ENCODE assay signal across 8 cellular contexts in genomic region chr22:20079745-20080444, GRCh38. TPM values are rescaled to one million over a fixed set of nuclear protein-coding genes. Genes with fewer than 3 reads are reported as not detected.
A peak's percentile ranks its signal among the peaks of the same experiment; 100 is the strongest.
DNase-seq lines count a peak whose midpoint lies in the region; ATAC-seq and TF ChIP-seq lines count a peak whose summit lies in the region.

Gene DGCR8, plus strand, starts transcription at chr22:20080241. Its CDS starts 5,723 bp downstream, at chr22:20085964.

- TF ChIP-seq CTCF in activated CD8-positive, alpha-beta T cell treated with anti-CD3 and anti-CD28 coated beads for 36 hours (IDR thresholded peaks at IDR 0.05), result no peak
- no peak for TF ChIP-seq CTCF in lower lobe of right lung (IDR thresholded peaks at IDR 0.05)

- ATAC-seq in GM19452 (IDR thresholded peaks at IDR 0.05; ENCODE audit: unreplicated experiment) (peak; percentile 86), lower lobe of right lung (peak; percentile 98)
- peak; percentile 92 for ATAC-seq in activated CD8-positive, alpha-beta T cell treated with anti-CD3 and anti-CD28 coated beads for 36 hours

- no peaks in the 10 kb centered on the region for H3K27me3 Mint-ChIP-seq in activated CD8-positive, alpha-beta T cell treated with anti-CD3 and anti-CD28 coated beads for 36 hours

- no peaks in the 10 kb centered on the region for H3K9me3 ChIP-seq in lower lobe of right lung

- H3K4me3 ChIP-seq in lower lobe of right lung, result peak within 1 kb of the TSS; percentile 94

- H3K36me3 Mint-ChIP-seq in activated CD8-positive, alpha-beta T cell treated with anti-CD3 and anti-CD28 coated beads for 36 hours (ENCODE audit: low read depth), result peaks cover 16% of the 10 kb centered on the region

- peak within 1 kb of the TSS; percentile 88 for H3K27ac Mint-ChIP-seq in activated CD8-positive, alpha-beta T cell treated with anti-CD3 and anti-CD28 coated beads for 36 hours

- no peaks in the 10 kb centered on the region for H3K9me3 Mint-ChIP-seq in activated CD8-positive, alpha-beta T cell treated with anti-CD3 and anti-CD28 coated beads for 36 hours

- H3K4me1 ChIP-seq in lower lobe of right lung, result peaks cover 47% of the 10 kb centered on the region

- CTCF ChIA-PET in activated CD8-positive, alpha-beta T cell treated with anti-CD3 and anti-CD28 coated beads for 36 hours (lab: Charles Lee), result interaction anchor here (1.9 kb wide), 1 partner anchor 16 kb away, joined by 6 read pairs; no protein-coding TSS in a partner anchor

- no peaks in the 10 kb centered on the region for H3K36me3 ChIP-seq in lower lobe of right lung

- intact Hi-C loops in activated CD8-positive, alpha-beta T cell treated with anti-CD3 and anti-CD28 coated beads for 36 hours (cut with micrococcal nuclease), result loop anchor here (5.0 kb wide), 1 partner anchor 37 kb away; the partner anchor contains the start of genes RANBP1 and TRMT2A
- intact Hi-C loops in lower lobe of right lung (cut with DNase I), result no loop called here

- H3K27me3 ChIP-seq in lower lobe of right lung (ENCODE audit: low read depth), result no peaks in the 10 kb centered on the region

- peaks cover 35% of the 10 kb centered on the region for H3K4me1 Mint-ChIP-seq in activated CD8-positive, alpha-beta T cell treated with anti-CD3 and anti-CD28 coated beads for 36 hours (ENCODE audit: low read depth)

- peak; percentile 95 for DNase-seq in CD1c-positive myeloid dendritic cell (ENCODE audit: extremely low spot score)
- peak; percentile 90 for DNase-seq in HK-2 (ENCODE audit: unreplicated experiment)
- peak; percentile 94 for DNase-seq in NCI-H82 (lab: John Stamatoyannopoulos, UW)
- peak; percentile 56 for DNase-seq in activated CD8-positive, alpha-beta T cell treated with anti-CD3 and anti-CD28 coated beads for 36 hours
- peak; percentile 57 for DNase-seq in effector CD4-positive, alpha-beta T cell
- DNase-seq in lower lobe of right lung, result peak; percentile 94
- DNase-seq in stimulated activated CD4-positive, alpha-beta T cell treated with anti-CD3 and anti-CD28 coated beads, TNF-alpha, amount 100 ng/mL, for 1 hour (ENCODE audit: low read depth in 3 of 3, low spot score in 1 of 3), result peak; percentile 15 to 53 (median 45)

- H3K27ac ChIP-seq in lower lobe of right lung, result peak within 1 kb of the TSS; percentile 80

- POLR2A ChIA-PET in activated CD8-positive, alpha-beta T cell treated with anti-CD3 and anti-CD28 coated beads for 36 hours (lab: Charles Lee), result interaction anchor here (1.1 to 1.7 kb wide), 4 partner anchors 14 to 31 kb away, joined by 3 to 7 read pairs (median 4); no protein-coding TSS in a partner anchor

- peak within 1 kb of the TSS; percentile 91 for H3K4me3 Mint-ChIP-seq in activated CD8-positive, alpha-beta T cell treated with anti-CD3 and anti-CD28 coated beads for 36 hours

RNA-seq across cellular contexts. Expression of gene DGCR8, which starts in this region (rescaled TPM):
- 10 to 100 TPM; 35.0 to 38.8 TPM for total RNA-seq in activated CD8-positive, alpha-beta T cell treated with anti-CD3 and anti-CD28 coated beads for 36 hours
- 29.5 TPM for total RNA-seq in lower lobe of right lung

Comparison
In these comparisons a context has a peak if more than half of its experiments do, and no peak if none do; other contexts are left out.
1. Peak in every context shown above with its lines: DNase-seq, ATAC-seq, H3K4me3 ChIP-seq and H3K27ac ChIP-seq.
2. DNase-seq: peak in every context shown above with its lines; median percentile 95 in CD1c-positive myeloid dendritic cell; 94 in NCI-H82; 94 in lower lobe of right lung; 90 in HK-2; 57 in effector CD4-positive, alpha-beta T cell; 56 in activated CD8-positive, alpha-beta T cell treated with anti-CD3 and anti-CD28 coated beads for 36 hours; 45 in stimulated activated CD4-positive, alpha-beta T cell treated with anti-CD3 and anti-CD28 coated beads, TNF-alpha, amount 100 ng/mL, for 1 hour.